In the genomic region with DNA sequence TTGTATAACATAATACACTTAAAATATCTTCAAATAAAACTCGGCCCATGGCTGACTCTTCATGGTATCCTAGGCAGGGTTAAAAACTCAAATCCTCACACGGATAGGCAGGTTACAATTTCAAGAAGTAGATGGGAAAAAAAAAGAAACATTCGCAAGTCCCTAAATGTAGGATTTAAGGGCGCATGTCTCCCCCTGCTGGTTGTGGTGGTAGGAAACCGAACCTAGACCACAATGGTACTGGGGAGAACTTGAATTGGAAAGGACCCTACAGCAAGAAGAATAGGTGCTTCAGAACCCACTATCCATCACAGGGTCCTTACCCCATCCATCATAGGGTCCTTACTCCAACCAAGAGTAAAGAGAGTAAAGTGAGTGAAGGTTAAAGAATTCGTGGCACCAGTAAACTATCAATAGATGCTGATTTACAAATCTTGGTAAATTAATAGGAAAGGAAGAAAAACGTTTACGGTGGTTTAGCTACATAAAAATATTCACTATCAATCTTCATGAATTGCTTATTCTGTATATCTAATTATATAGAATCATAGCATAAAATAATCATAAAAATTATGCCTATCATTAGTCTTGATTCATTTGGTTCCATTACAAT, we compare ENCODE assay signal across 8 cellular contexts. TPM values are rescaled to one million over a fixed set of nuclear protein-coding genes. Genes with fewer than 3 reads are reported as not detected.
DNase-seq lines count a peak whose midpoint lies in the region; ATAC-seq and TF ChIP-seq lines count a peak whose summit lies in the region.

No MANE protein-coding gene starts in this region.

- intact Hi-C loops in testis (cut with DNase I; ENCODE audit: low total_unique reads) = no loop called here

- no peaks in the 10 kb centered on the region for H4K20me1 ChIP-seq in Karpas-422 (ENCODE audit: insufficient read depth, low read depth, low read length)

- WGBS in testis, 2 donors = 14 to 20% methylated on average over 8 of the region's 8 CpGs

- no peak for TF ChIP-seq POLR2A in Peyer's patch (IDR thresholded peaks at IDR 0.05)
- no peak for TF ChIP-seq POLR2A in testis (IDR thresholded peaks at IDR 0.05)

- H3K4me3 ChIP-seq in Karpas-422 (ENCODE audit: low read length) (no peak overlapping the region), Peyer's patch (no peak overlapping the region), testis (no peak overlapping the region)

- H3K79me2 ChIP-seq in Karpas-422 (ENCODE audit: low read length) = peaks cover 14% of the 10 kb centered on the region; the same call in 1 of the 2 replicates

- H2AFZ ChIP-seq in Karpas-422 (ENCODE audit: low read length) = no peak overlapping the region

- H3K27me3 ChIP-seq in Karpas-422 (ENCODE audit: low read length) = peaks cover 3% of the 10 kb centered on the region; the same call in 1 of the 2 replicates
- no peaks in the 10 kb centered on the region for H3K27me3 ChIP-seq in Peyer's patch
- H3K27me3 ChIP-seq in testis = no peaks in the 10 kb centered on the region

- ATAC-seq in GM21619 (IDR thresholded peaks at IDR 0.05; ENCODE audit: unreplicated experiment) = no peak

- DNase-seq in DMS 273 (lab: John Stamatoyannopoulos, UW; ENCODE audit: unreplicated experiment) (peak; percentile 93), Karpas-422 (peak; percentile 96), Peyer's patch (peak; percentile 74 to 92 (median 80)), activated T-helper 1 cell treated with Interleukin-2 at 50 U/mL for 16 hours (ENCODE audit: low read depth) (peak; percentile 49), fibroblast of the conjunctiva (ENCODE audit: low read depth) (peak; percentile 74), nucleus accumbens (lab: John Stamatoyannopoulos, UW) (peak in 44 of 56 donors; percentile 3 to 88 (median 40)), testis (peak; percentile 87)

- H3K4me2 ChIP-seq in Karpas-422 (ENCODE audit: low read depth, low read length, poor library complexity, severe bottlenecking) = no peak overlapping the region

- H3K36me3 ChIP-seq in Karpas-422 (ENCODE audit: insufficient read depth, low read length) = no peaks in the 10 kb centered on the region
- H3K36me3 ChIP-seq in Peyer's patch = no peaks in the 10 kb centered on the region
- no peaks in the 10 kb centered on the region for H3K36me3 ChIP-seq in testis (ENCODE audit: low read depth, missing control alignments)

- peaks cover 9% of the 10 kb centered on the region; the same call in 1 of the 2 replicates for H3K9me3 ChIP-seq in Karpas-422 (ENCODE audit: low read length)
- peaks cover 0 to 14% (median 2%) of the 10 kb centered on the region in 4 donors for H3K9me3 ChIP-seq in Peyer's patch
- no peaks in the 10 kb centered on the region for H3K9me3 ChIP-seq in testis

- H3K27ac ChIP-seq in Karpas-422 (ENCODE audit: low read length) (no peak overlapping the region), Peyer's patch (no peak overlapping the region), testis (no peak overlapping the region)

- TF ChIP-seq CTCF in Peyer's patch (IDR thresholded peaks at IDR 0.05) = peak in 5 of 6 experiments; percentile 72 to 83 (median 77)
- peak; percentile 42 to 68 (median 65) for TF ChIP-seq CTCF in testis (IDR thresholded peaks at IDR 0.05)

- no peaks in the 10 kb centered on the region for H3K9me2 ChIP-seq in Karpas-422 (replicated peaks; ENCODE audit: insufficient read depth, low read length)

- no peak overlapping the region for H3K9ac ChIP-seq in Karpas-422 (ENCODE audit: low read length)

- peaks cover 23% of the 10 kb centered on the region for H3K4me1 ChIP-seq in Karpas-422 (ENCODE audit: low read length)
- H3K4me1 ChIP-seq in Peyer's patch = peaks cover 0 to 23% (median 9%) of the 10 kb centered on the region in 4 donors
- H3K4me1 ChIP-seq in testis = peaks cover 17% of the 10 kb centered on the region

RNA-seq across cellular contexts. Expression of a gene that starts 3.3 kb away (rescaled TPM):
- 34.0 and 47.0 TPM in 2 replicates for total RNA-seq in Karpas-422 (2014; rRNA removed; shearing (Covaris generic); ENCODE audit: low replicate concordance)
- 10 to 100 TPM; 22.3 to 66.7 (median 52.1) TPM for total RNA-seq in Peyer's patch
- 10 to 100 TPM; 44.5 to 48.3 TPM for total RNA-seq in testis
- 23.4 TPM for polyA plus RNA-seq in testis (ENCODE audit: insufficient read depth, low read depth, low replicate concordance)

RNA-seq across cellular contexts. Expression of a gene that starts 46.8 kb away (rescaled TPM):
- not detected in 2 replicates for total RNA-seq in Karpas-422 (2014; rRNA removed; shearing (Covaris generic); ENCODE audit: low replicate concordance)
- total RNA-seq in Peyer's patch = under 1 TPM in 1 of 4 donors, not detected in 3; 0.57 TPM
- 1 to 10 TPM; 1.7 to 3.2 TPM for total RNA-seq in testis
- polyA plus RNA-seq in testis (ENCODE audit: insufficient read depth, low read depth, low replicate concordance) = 0.84 TPM

Comparison
In these comparisons a context has a peak if more than half of its experiments do, and no peak if none do; other contexts are left out.
1. DNase-seq: peak in every context shown above with its lines; median percentile 96 in Karpas-422; 93 in DMS 273; 87 in testis; 80 in Peyer's patch; 74 in fibroblast of the conjunctiva; 49 in activated T-helper 1 cell treated with Interleukin-2 at 50 U/mL for 16 hours; 40 in nucleus accumbens.